ENCODE assay signal across 1 cellular context in the genomic region with DNA sequence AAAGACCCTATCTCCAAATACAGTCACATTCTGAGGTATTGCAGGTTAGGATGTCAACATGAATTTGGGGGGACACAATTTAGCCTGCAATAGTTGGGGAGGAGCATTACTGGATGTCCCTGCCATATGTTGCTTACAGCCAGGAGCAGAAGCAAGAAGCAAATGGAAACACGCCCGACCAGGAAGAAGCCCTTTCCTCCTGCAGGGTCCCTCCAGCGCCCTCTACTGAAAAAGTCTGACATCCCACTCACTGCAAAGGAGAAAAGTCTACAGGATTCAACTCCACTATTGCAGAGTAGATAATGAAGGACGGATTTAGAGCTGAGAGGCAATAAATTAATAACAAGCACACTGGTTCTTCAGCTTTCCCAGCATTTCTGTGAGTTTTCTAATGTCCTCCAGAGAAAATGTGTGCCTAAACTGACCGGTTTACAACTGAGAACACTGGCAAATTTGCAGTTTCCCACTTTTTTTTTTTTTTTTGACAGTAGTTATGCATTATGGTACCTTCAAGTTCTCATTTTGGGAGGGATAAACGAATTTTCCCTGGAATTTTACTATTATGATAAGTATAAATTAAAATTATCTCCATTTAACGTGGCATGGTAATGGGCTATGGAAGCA.
A peak's percentile ranks its signal among the peaks of the same experiment; 100 is the strongest.
TF ChIP-seq lines count a peak whose summit lies in the region.

No MANE protein-coding gene starts in this region.

TF ChIP-seq in GM12878, 131 proteins besides CTCF, POLR2A, EP300 and RAD21 (continued from another document):
- TF ChIP-seq SKIL (IDR thresholded peaks at IDR 0.05; ENCODE audit: low read depth, poor library complexity, severe bottlenecking) (peak; percentile 37), RB1 (IDR thresholded peaks at IDR 0.05; ENCODE audit: borderline replicate concordance) (0 out of 2 replicates have a peak, but pooled peaks have one; percentile 51), CBFB (IDR thresholded peaks at IDR 0.05; ENCODE audit: low read depth) (0 out of 2 replicates have a peak, but pooled peaks have one; percentile 18), CREM (IDR thresholded peaks at IDR 0.05; ENCODE audit: low read depth) (no peak), POU2F2 (IDR thresholded peaks at IDR 0.05; ENCODE audit: borderline replicate concordance, low read depth, low read length) (peak; percentile 40; the same call in 1 of the 3 replicates), STAT3 (IDR thresholded peaks at IDR 0.05; ENCODE audit: low read depth, low read length) (no peak), KDM1A (IDR thresholded peaks at IDR 0.05; ENCODE audit: borderline replicate concordance) (no peak), BACH1 (IDR thresholded peaks at IDR 0.05; ENCODE audit: borderline replicate concordance) (no peak), SMC3 (IDR thresholded peaks at IDR 0.05; ENCODE audit: borderline replicate concordance, low read length) (peak; percentile 82; the same call in 1 of the 2 replicates), CHD4 (IDR thresholded peaks at IDR 0.05) (no peak), NBN (IDR thresholded peaks at IDR 0.05) (0 out of 2 replicates have a peak, but pooled peaks have one; percentile 35), MEF2A (IDR thresholded peaks at IDR 0.05; ENCODE audit: insufficient read depth, low read depth, low read length) (peak; percentile 48; the same call in 1 of the 2 replicates), RAD51 (IDR thresholded peaks at IDR 0.05) (0 out of 2 replicates have a peak, but pooled peaks have one; percentile 9), E4F1 (IDR thresholded peaks at IDR 0.05; ENCODE audit: borderline replicate concordance, partially characterized antibody) (no peak), JUNB (IDR thresholded peaks at IDR 0.05) (no peak), PAX8 (IDR thresholded peaks at IDR 0.05) (no peak), SIN3A (IDR thresholded peaks at IDR 0.05; ENCODE audit: low read depth, low read length) (no peak), WRNIP1 (IDR thresholded peaks at IDR 0.05; ENCODE audit: borderline replicate concordance, low read depth, low read length) (peak; percentile 61; the same call in 1 of the 2 replicates)
- TF ChIP-seq, protein P1, sequence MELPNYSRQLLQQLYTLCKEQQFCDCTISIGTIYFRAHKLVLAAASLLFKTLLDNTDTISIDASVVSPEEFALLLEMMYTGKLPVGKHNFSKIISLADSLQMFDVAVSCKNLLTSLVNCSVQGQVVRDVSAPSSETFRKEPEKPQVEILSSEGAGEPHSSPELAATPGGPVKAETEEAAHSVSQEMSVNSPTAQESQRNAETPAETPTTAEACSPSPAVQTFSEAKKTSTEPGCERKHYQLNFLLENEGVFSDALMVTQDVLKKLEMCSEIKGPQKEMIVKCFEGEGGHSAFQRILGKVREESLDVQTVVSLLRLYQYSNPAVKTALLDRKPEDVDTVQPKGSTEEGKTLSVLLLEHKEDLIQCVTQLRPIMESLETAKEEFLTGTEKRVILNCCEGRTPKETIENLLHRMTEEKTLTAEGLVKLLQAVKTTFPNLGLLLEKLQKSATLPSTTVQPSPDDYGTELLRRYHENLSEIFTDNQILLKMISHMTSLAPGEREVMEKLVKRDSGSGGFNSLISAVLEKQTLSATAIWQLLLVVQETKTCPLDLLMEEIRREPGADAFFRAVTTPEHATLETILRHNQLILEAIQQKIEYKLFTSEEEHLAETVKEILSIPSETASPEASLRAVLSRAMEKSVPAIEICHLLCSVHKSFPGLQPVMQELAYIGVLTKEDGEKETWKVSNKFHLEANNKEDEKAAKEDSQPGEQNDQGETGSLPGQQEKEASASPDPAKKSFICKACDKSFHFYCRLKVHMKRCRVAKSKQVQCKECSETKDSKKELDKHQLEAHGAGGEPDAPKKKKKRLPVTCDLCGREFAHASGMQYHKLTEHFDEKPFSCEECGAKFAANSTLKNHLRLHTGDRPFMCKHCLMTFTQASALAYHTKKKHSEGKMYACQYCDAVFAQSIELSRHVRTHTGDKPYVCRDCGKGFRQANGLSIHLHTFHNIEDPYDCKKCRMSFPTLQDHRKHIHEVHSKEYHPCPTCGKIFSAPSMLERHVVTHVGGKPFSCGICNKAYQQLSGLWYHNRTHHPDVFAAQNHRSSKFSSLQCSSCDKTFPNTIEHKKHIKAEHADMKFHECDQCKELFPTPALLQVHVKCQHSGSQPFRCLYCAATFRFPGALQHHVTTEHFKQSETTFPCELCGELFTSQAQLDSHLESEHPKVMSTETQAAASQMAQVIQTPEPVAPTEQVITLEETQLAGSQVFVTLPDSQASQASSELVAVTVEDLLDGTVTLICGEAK (IDR thresholded peaks at IDR 0.05; ENCODE audit: borderline replicate concordance) = no peak
- TF ChIP-seq, protein P2, sequence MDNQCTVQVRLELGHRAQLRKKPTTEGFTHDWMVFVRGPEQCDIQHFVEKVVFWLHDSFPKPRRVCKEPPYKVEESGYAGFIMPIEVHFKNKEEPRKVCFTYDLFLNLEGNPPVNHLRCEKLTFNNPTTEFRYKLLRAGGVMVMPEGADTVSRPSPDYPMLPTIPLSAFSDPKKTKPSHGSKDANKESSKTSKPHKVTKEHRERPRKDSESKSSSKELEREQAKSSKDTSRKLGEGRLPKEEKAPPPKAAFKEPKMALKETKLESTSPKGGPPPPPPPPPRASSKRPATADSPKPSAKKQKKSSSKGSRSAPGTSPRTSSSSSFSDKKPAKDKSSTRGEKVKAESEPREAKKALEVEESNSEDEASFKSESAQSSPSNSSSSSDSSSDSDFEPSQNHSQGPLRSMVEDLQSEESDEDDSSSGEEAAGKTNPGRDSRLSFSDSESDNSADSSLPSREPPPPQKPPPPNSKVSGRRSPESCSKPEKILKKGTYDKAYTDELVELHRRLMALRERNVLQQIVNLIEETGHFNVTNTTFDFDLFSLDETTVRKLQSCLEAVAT (IDR thresholded peaks at IDR 0.05) = peak; percentile 27; the same call in 1 of the 2 replicates
- TF ChIP-seq, protein P3, sequence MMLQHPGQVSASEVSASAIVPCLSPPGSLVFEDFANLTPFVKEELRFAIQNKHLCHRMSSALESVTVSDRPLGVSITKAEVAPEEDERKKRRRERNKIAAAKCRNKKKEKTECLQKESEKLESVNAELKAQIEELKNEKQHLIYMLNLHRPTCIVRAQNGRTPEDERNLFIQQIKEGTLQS (IDR thresholded peaks at IDR 0.05; ENCODE audit: borderline replicate concordance, extremely low read depth, low read depth, low read length) = no peak
- TF ChIP-seq, protein P4, sequence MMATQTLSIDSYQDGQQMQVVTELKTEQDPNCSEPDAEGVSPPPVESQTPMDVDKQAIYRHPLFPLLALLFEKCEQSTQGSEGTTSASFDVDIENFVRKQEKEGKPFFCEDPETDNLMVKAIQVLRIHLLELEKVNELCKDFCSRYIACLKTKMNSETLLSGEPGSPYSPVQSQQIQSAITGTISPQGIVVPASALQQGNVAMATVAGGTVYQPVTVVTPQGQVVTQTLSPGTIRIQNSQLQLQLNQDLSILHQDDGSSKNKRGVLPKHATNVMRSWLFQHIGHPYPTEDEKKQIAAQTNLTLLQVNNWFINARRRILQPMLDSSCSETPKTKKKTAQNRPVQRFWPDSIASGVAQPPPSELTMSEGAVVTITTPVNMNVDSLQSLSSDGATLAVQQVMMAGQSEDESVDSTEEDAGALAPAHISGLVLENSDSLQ (IDR thresholded peaks at IDR 0.05) = 0 out of 2 replicates have a peak, but pooled peaks have one; percentile 12
- TF ChIP-seq, protein P5, sequence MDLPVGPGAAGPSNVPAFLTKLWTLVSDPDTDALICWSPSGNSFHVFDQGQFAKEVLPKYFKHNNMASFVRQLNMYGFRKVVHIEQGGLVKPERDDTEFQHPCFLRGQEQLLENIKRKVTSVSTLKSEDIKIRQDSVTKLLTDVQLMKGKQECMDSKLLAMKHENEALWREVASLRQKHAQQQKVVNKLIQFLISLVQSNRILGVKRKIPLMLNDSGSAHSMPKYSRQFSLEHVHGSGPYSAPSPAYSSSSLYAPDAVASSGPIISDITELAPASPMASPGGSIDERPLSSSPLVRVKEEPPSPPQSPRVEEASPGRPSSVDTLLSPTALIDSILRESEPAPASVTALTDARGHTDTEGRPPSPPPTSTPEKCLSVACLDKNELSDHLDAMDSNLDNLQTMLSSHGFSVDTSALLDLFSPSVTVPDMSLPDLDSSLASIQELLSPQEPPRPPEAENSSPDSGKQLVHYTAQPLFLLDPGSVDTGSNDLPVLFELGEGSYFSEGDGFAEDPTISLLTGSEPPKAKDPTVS (IDR thresholded peaks at IDR 0.05; ENCODE audit: low read depth, low read length) = no peak
- TF ChIP-seq, protein P6, sequence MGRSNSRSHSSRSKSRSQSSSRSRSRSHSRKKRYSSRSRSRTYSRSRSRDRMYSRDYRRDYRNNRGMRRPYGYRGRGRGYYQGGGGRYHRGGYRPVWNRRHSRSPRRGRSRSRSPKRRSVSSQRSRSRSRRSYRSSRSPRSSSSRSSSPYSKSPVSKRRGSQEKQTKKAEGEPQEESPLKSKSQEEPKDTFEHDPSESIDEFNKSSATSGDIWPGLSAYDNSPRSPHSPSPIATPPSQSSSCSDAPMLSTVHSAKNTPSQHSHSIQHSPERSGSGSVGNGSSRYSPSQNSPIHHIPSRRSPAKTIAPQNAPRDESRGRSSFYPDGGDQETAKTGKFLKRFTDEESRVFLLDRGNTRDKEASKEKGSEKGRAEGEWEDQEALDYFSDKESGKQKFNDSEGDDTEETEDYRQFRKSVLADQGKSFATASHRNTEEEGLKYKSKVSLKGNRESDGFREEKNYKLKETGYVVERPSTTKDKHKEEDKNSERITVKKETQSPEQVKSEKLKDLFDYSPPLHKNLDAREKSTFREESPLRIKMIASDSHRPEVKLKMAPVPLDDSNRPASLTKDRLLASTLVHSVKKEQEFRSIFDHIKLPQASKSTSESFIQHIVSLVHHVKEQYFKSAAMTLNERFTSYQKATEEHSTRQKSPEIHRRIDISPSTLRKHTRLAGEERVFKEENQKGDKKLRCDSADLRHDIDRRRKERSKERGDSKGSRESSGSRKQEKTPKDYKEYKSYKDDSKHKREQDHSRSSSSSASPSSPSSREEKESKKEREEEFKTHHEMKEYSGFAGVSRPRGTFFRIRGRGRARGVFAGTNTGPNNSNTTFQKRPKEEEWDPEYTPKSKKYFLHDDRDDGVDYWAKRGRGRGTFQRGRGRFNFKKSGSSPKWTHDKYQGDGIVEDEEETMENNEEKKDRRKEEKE (IDR thresholded peaks at IDR 0.05) = no peak
